Comparison of ENCODE assay signal across 2 cellular contexts in the genomic region with DNA sequence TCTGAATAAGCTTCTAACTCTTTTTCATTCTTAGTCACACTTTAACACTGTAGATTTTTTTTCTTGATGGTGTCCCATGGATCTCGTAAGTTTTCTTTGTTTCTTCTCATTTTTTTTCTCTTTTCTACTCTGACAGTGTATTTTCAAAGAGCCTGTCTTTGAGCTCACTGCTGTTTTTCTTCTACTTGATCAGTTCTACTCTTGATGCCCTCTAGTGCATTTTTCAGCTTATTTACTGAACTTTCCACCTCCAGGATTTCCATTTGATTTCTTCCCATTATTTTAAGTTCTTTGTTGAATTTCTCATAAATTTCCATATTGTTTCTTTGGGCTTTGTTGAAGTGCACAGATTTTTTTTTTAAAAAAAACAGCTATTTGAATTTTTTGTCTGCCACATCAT.
TF ChIP-seq lines count a peak whose summit lies in the region.

No MANE protein-coding gene starts in this region.

TF ChIP-seq in HepG2, 621 proteins besides CTCF, POLR2A, EP300 and RAD21 (continued from another document):
- TF ChIP-seq ATRX (CRISPR knock-in tag; IDR thresholded peaks at IDR 0.05; ENCODE audit: borderline replicate concordance), result no peak
- no peak for TF ChIP-seq DMTF1 (CRISPR knock-in tag; IDR thresholded peaks at IDR 0.05)
- TF ChIP-seq ZNF160 (CRISPR knock-in tag; IDR thresholded peaks at IDR 0.05), result peak; percentile 99
TF ChIP-seq in HepG2: peak in this region for 1.

TF ChIP-seq in K562, 482 proteins besides CTCF, POLR2A, EP300 and RAD21 (continued from another document):
- TF ChIP-seq ZNF583 (CRISPR knock-in tag; IDR thresholded peaks at IDR 0.05), result peak; percentile 92; the same call in 1 of the 2 replicates
